In genomic region chr9:41105557-41106253, GRCh38 we compare ENCODE assay signal across 8 cellular contexts. TPM values are rescaled to one million over a fixed set of nuclear protein-coding genes. Genes with fewer than 3 reads are reported as not detected.
"Had no signal": no experiment of that assay in that cellular context is flagged by ENCODE, and none has a peak within 500 bp of the region (broad histone marks: within the 10 kb centered on the region; RNA-seq: fewer than 3 reads in every experiment).

No MANE protein-coding gene starts in this region.

RNA-seq across cellular contexts. Expression of gene FOXD4L6, which starts 22.8 kb away (rescaled TPM):
- total RNA-seq: PC-3, PC-9, Peyer's patch, Right ventricle myocardium superior, RPMI7951, SJSA1, SK-MEL-5 had no signal
- polyA plus RNA-seq: SK-N-SH had no signal
